ENCODE assay signal across 21 cellular contexts in genomic region chr4:115366390-115366789, GRCh38.
"Had no signal": no experiment of that assay in that cellular context is flagged by ENCODE, and none has a peak within 500 bp of the region (broad histone marks: within the 10 kb centered on the region; RNA-seq: fewer than 3 reads in every experiment).

No MANE protein-coding gene starts in this region.

- H3K27ac ChIP-seq: colonic mucosa, epithelial cell of prostate, gastrocnemius medialis, neutrophil, pancreas, thyroid gland had no signal

- H3K27me3 ChIP-seq: colonic mucosa, gastrocnemius medialis, neutrophil, pancreas, thyroid gland had no signal

- H3K36me3 ChIP-seq: colonic mucosa, gastrocnemius medialis, neutrophil, pancreas, thyroid gland had no signal

- H3K4me3 ChIP-seq: colonic mucosa, gastrocnemius medialis, pancreas, smooth muscle cell, thyroid gland had no signal

- H3K9me3 ChIP-seq: colonic mucosa, gastrocnemius medialis, pancreas, thyroid gland had no signal

- H3K4me1 ChIP-seq: colonic mucosa, gastrocnemius medialis, pancreas, thyroid gland had no signal

- DNase-seq: colonic mucosa; effector CD8-positive, alpha-beta T cell; endodermal cell; foreskin fibroblast; gastrocnemius medialis; head of caudate nucleus; kidney; mesenchymal stem cell; midbrain; naive thymus-derived CD8-positive, alpha-beta T cell; stimulated activated CD4-positive, alpha-beta T cell treated with anti-CD3 and anti-CD28 coated beads, Interleukin-4, amount 100 ng/mL, for 4 hours; stimulated activated naive CD4-positive, alpha-beta T cell; stimulated activated naive CD8-positive, alpha-beta T cell treated with anti-CD3 and anti-CD28 coated beads, Interleukin-15, amount 100 ng/mL, for 72 hours; thyroid gland had no signal

- ATAC-seq: esophagus mucosa; gastrocnemius medialis; left lobe of liver; naive thymus-derived CD8-positive, alpha-beta T cell; pancreas; sciatic nerve; stimulated activated naive CD8-positive, alpha-beta T cell treated with anti-CD3 and anti-CD28 coated beads, Interleukin-15, amount 100 ng/mL, for 72 hours had no signal
